In the genomic region with DNA sequence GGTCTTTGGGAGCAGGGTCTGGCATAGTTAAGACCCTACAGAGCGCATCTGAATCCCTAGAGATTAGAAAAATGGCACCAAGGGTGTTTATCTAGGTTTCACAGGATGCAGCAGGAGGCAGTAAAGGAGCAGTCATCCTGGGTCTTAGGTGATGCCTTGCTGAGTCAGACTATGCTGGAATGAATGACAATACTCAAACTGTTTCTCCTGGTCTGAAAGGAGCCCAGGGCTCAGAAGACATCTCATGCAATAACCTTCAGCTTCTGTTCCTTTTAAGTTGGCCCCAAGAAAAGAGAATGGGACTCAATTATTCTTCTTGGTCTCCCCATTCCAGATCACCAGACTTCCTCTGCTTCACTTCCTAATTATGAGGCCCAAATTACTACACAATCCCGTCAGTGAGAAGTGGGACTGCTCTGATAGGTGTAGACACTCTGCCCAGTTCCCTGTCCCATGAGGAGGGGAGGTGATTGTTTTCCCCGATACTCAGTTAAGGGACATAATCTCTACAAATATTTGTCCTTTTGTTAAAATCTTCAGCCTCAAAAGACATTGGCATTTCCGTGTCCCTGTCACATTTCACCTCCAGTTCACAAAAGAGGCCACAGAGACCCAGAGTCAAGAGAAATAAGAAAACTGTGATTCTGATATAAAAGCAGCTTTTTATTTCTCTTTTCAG, we compare ENCODE assay signal across 9 cellular contexts. TPM values are rescaled to one million over a fixed set of nuclear protein-coding genes. Genes with fewer than 3 reads are reported as not detected.
DNase-seq lines count a peak whose midpoint lies in the region; TF ChIP-seq lines count a peak whose summit lies in the region.
"Had no signal": no experiment of that assay in that cellular context is flagged by ENCODE, and none has a peak within 500 bp of the region (broad histone marks: within the 10 kb centered on the region; RNA-seq: fewer than 3 reads in every experiment).

No MANE protein-coding gene starts in this region.

- no peak overlapping the region for H3K27ac ChIP-seq in mammary epithelial cell (ENCODE audit: insufficient read depth, low read depth, low read length)
- no peak overlapping the region for H3K27ac ChIP-seq in neural progenitor cell
- H3K27ac ChIP-seq: gastroesophageal sphincter had no signal

- H3K4me3 Mint-ChIP-seq in IgD-negative memory B cell = peak overlapping the region in 3 of 4 donors; percentile 52 to 83 (median 52)
- H3K4me3 Mint-ChIP-seq in neural progenitor cell = no peak overlapping the region

- H3K79me2 ChIP-seq in mammary epithelial cell (ENCODE audit: insufficient read depth, low read length) = no peaks in the 10 kb centered on the region
- no peaks in the 10 kb centered on the region for H3K79me2 ChIP-seq in neural progenitor cell (ENCODE audit: low read depth)

- H3K27me3 ChIP-seq in mammary epithelial cell (ENCODE audit: insufficient read depth, low read length) (no peaks in the 10 kb centered on the region), neural progenitor cell (no peaks in the 10 kb centered on the region)
- H3K27me3 ChIP-seq: gastroesophageal sphincter had no signal

- H3K36me3 Mint-ChIP-seq in IgD-negative memory B cell = no peaks in the 10 kb centered on the region
- H3K36me3 Mint-ChIP-seq in neural progenitor cell = no peaks in the 10 kb centered on the region

- H3K9me3 ChIP-seq in mammary epithelial cell (replicated peaks; ENCODE audit: insufficient read depth, low read length) = no peaks in the 10 kb centered on the region
- no peaks in the 10 kb centered on the region for H3K9me3 ChIP-seq in neural progenitor cell (ENCODE audit: low read depth)
- H3K9me3 ChIP-seq: gastroesophageal sphincter had no signal

- H3K9ac ChIP-seq in mammary epithelial cell (ENCODE audit: insufficient read depth, low read length) = no peak overlapping the region
- no peak overlapping the region for H3K9ac ChIP-seq in neural progenitor cell

- H3K36me3 ChIP-seq in mammary epithelial cell (ENCODE audit: insufficient read depth, low read length) = no peaks in the 10 kb centered on the region
- no peaks in the 10 kb centered on the region for H3K36me3 ChIP-seq in neural progenitor cell
- H3K36me3 ChIP-seq: gastroesophageal sphincter had no signal

- peaks cover 0 to 2% (median 0%) of the 10 kb centered on the region in 3 donors for H3K9me3 Mint-ChIP-seq in IgD-negative memory B cell
- H3K9me3 Mint-ChIP-seq in neural progenitor cell = peaks cover 5% of the 10 kb centered on the region

- H3K4me2 ChIP-seq in mammary epithelial cell (ENCODE audit: insufficient read depth, low read depth, low read length) (no peak overlapping the region), neural progenitor cell (peak overlapping the region; percentile 16)

- in situ Hi-C loops in mammary epithelial cell (cut with MboI; ENCODE audit: low sequenced_read_pairs in 2 of 2) = no loop called here

- H3K4me1 ChIP-seq in mammary epithelial cell (ENCODE audit: insufficient read depth, low read length) (no peaks in the 10 kb centered on the region), neural progenitor cell (peaks cover 9% of the 10 kb centered on the region)
- H3K4me1 ChIP-seq: gastroesophageal sphincter had no signal

- TF ChIP-seq CTCF in mammary epithelial cell (conservative IDR thresholded peaks at IDR 0.05 in 1 of 2, IDR thresholded peaks at IDR 0.05 in 1 of 2; ENCODE audit: extremely low read depth in 1 of 2, insufficient read depth in 1 of 2, low read depth in 1 of 2, low read length in 2 of 2) (peak; percentile 33 to 59), neural progenitor cell (IDR thresholded peaks at IDR 0.05) (no peak)

- CTCF ChIA-PET in mammary epithelial cell (lab: Charles Lee; ENCODE audit: low non-redundant PET) = interaction anchor here (0.6 kb wide), 2 partner anchors 9 to 316 kb away, joined by 5 to 7 read pairs; no protein-coding TSS in a partner anchor

- BruUV-seq in mammary epithelial cell (replicated peaks; lab: Mats Ljungman, UMichigan) = no TSS peak

- H3K27ac Mint-ChIP-seq in IgD-negative memory B cell = peak overlapping the region in 2 of 3 donors; percentile 56 to 67
- H3K27ac Mint-ChIP-seq in neural progenitor cell = peak overlapping the region; percentile 6

- H4K20me1 ChIP-seq in mammary epithelial cell (ENCODE audit: insufficient read depth, low read length) (no peaks in the 10 kb centered on the region), neural progenitor cell (ENCODE audit: low read depth) (no peaks in the 10 kb centered on the region)

- dilution Hi-C loops in mammary epithelial cell (cut with HindIII; ENCODE audit: low sequenced_read_pairs) = no loop called here

- no peaks in the 10 kb centered on the region for H3F3A ChIP-seq in neural progenitor cell (ENCODE audit: low read depth)

- peaks cover 32 to 39% (median 36%) of the 10 kb centered on the region in 3 donors for H3K4me1 Mint-ChIP-seq in IgD-negative memory B cell
- H3K4me1 Mint-ChIP-seq in neural progenitor cell = peaks cover 4% of the 10 kb centered on the region

- peak overlapping the region; percentile 43 for H2AFZ ChIP-seq in mammary epithelial cell (ENCODE audit: low read depth, low read length)
- H2AFZ ChIP-seq in neural progenitor cell (replicated peaks) = peak overlapping the region; percentile 76

- DNase-seq in ELR (ENCODE audit: low read depth) = peak; percentile 71
- DNase-seq in mammary epithelial cell = peak; percentile 59
- DNase-seq in neural progenitor cell (ENCODE audit: low spot score) = peak; percentile 16
- no peak for DNase-seq in COLO668 (lab: John Stamatoyannopoulos, UW; ENCODE audit: unreplicated experiment)
- no peak for DNase-seq in NCI-H1092 treated with DMSO at 0.1 percent for 48 hours (lab: John Stamatoyannopoulos, UW)
- no peak for DNase-seq in NCI-H748 treated with DMSO at 0.1 percent for 48 hours (lab: John Stamatoyannopoulos, UW)
- DNase-seq: activated CD4-positive, CD25-positive, alpha-beta regulatory T cell treated with anti-CD3 and anti-CD28 coated beads, Interleukin-2, amount 50 U/mL, for 72 hours had no signal

- H3K4me3 ChIP-seq in mammary epithelial cell (replicated peaks in 1 of 3; ENCODE audit: insufficient read depth in 1 of 3, low read depth in 2 of 3, low read length in 3 of 3) (no peak overlapping the region), neural progenitor cell (no peak overlapping the region)
- H3K4me3 ChIP-seq: gastroesophageal sphincter had no signal

- H3K27me3 Mint-ChIP-seq in IgD-negative memory B cell (no peaks in the 10 kb centered on the region), neural progenitor cell (ENCODE audit: insufficient read depth, low read depth) (no peaks in the 10 kb centered on the region)

- intact Hi-C loops in mammary epithelial cell (cut with micrococcal nuclease) = loop anchor here (1.0 kb wide), 1 partner anchor 87 kb away; no protein-coding TSS in a partner anchor

- 84% methylated on average over 4 of the region's 4 CpGs for WGBS in mammary epithelial cell (ENCODE audit: low coverage, missing lambda C conversion rate)

RNA-seq across cellular contexts. Expression of gene APOF, which starts 14.8 kb away (rescaled TPM):
- polyA plus RNA-seq in IgD-negative memory B cell (not detected), mammary epithelial cell (not detected)
- total RNA-seq in mammary epithelial cell (not detected), neural progenitor cell (ENCODE audit: low replicate concordance) (not detected in 2 replicates)
- polyA minus RNA-seq in mammary epithelial cell = not detected
- total RNA-seq: gastroesophageal sphincter had no signal

RNA-seq across cellular contexts. Expression of gene STAT2, which starts 17.5 kb away (rescaled TPM):
- polyA plus RNA-seq in IgD-negative memory B cell = 87.7 TPM
- total RNA-seq in mammary epithelial cell = 100 to 1,000 TPM in 1 of 2 donors, 10 to 100 TPM in 1; 93.1 to 231 TPM
- 32.4 TPM for polyA plus RNA-seq in mammary epithelial cell
- polyA minus RNA-seq in mammary epithelial cell = 50.0 TPM
- 86.4 and 105 TPM in 2 replicates for total RNA-seq in neural progenitor cell (ENCODE audit: low replicate concordance)

RNA-seq across cellular contexts. Expression of gene IL23A, which starts 38.8 kb away (rescaled TPM):
- polyA plus RNA-seq in IgD-negative memory B cell (12.4 TPM), mammary epithelial cell (1.1 TPM)
- total RNA-seq in mammary epithelial cell (1 to 10 TPM in 1 of 2 donors, under 1 TPM in 1; 0.50 to 1.3 TPM), neural progenitor cell (ENCODE audit: low replicate concordance) (0.31 and 1.5 TPM in 2 replicates)
- not detected for polyA minus RNA-seq in mammary epithelial cell
- total RNA-seq: gastroesophageal sphincter had no signal

RNA-seq across cellular contexts. Expression of gene PAN2, which starts 43.6 kb away (rescaled TPM):
- polyA plus RNA-seq in IgD-negative memory B cell (5.5 TPM), mammary epithelial cell (18.3 TPM)
- total RNA-seq in mammary epithelial cell (10 to 100 TPM; 21.0 to 50.8 TPM), neural progenitor cell (ENCODE audit: low replicate concordance) (61.9 and 116 TPM in 2 replicates)
- 11.8 TPM for polyA minus RNA-seq in mammary epithelial cell

Comparison
In these comparisons a context has a peak if more than half of its experiments do, and no peak if none do; other contexts are left out.
1. DNase-seq: peak in ELR (single experiment), mammary epithelial cell (single experiment) and neural progenitor cell (single experiment); none in COLO668 (single experiment), NCI-H1092 treated with DMSO at 0.1 percent for 48 hours (single experiment) and NCI-H748 treated with DMSO at 0.1 percent for 48 hours (single experiment).